Comparison of ENCODE assay signal across 15 cellular contexts in genomic region chr21:45836268-45836655, GRCh38.
DNase-seq lines count a peak whose midpoint lies in the region; ATAC-seq and TF ChIP-seq lines count a peak whose summit lies in the region.
"Had no signal": no experiment of that assay in that cellular context is flagged by ENCODE, and none has a peak within 500 bp of the region (broad histone marks: within the 10 kb centered on the region; RNA-seq: fewer than 3 reads in every experiment).

No MANE protein-coding gene starts in this region.

- no peak overlapping the region for H3K4me3 ChIP-seq in BLaER1 treated with 17β-estradiol and CSF1 and Interleukin-3, amounts not matched to agents 10 nM and 100 nM
- no peak overlapping the region for H3K4me3 ChIP-seq in PC-3 (ENCODE audit: low read length)
- no peak overlapping the region for H3K4me3 ChIP-seq in endodermal cell (ENCODE audit: low read length)
- H3K4me3 ChIP-seq: breast epithelium, PC-9, smooth muscle cell had no signal

- no peak for DNase-seq in PC-3
- DNase-seq in endodermal cell = peak; percentile 42
- DNase-seq in mesothelial cell of epicardium (ENCODE audit: low spot score in 2 of 2, unreplicated experiment in 2 of 2) = no peak
- no peak for DNase-seq in effector CD4-positive, alpha-beta T cell
- DNase-seq: left colon, NCI-H2029, PC-9 had no signal

- H3K4me3 Mint-ChIP-seq in endodermal cell (no peak overlapping the region), mesothelial cell of epicardium (no peak overlapping the region)
- H3K4me3 Mint-ChIP-seq: activated naive CD4-positive, alpha-beta T cell treated with anti-CD3 and anti-CD28 coated beads, Interleukin-2, amount 50 U/mL, for 24 hours; IgD-negative memory B cell had no signal

- H3K9me3 Mint-ChIP-seq in endodermal cell (peaks cover 18% of the 10 kb centered on the region), mesothelial cell of epicardium (peaks cover 12% of the 10 kb centered on the region)

- POLR2A ChIA-PET in PC-3 (lab: Charles Lee; ENCODE audit: unreplicated experiment) = no interaction called here

- H3K36me3 Mint-ChIP-seq in endodermal cell (ENCODE audit: low read depth) = peaks cover 2% of the 10 kb centered on the region
- H3K36me3 Mint-ChIP-seq in mesothelial cell of epicardium = peaks cover 2% of the 10 kb centered on the region
- H3K36me3 Mint-ChIP-seq: IgD-negative memory B cell had no signal

- H3K4me1 ChIP-seq in BLaER1 treated with 17β-estradiol and CSF1 and Interleukin-3, amounts not matched to agents 10 nM and 100 nM = peaks cover 12 to 69% (median 50%) of the 10 kb centered on the region in 10 experiments
- H3K4me1 ChIP-seq in PC-3 (ENCODE audit: insufficient read depth, low read length) = peaks cover 37% of the 10 kb centered on the region
- no peaks in the 10 kb centered on the region for H3K4me1 ChIP-seq in endodermal cell (ENCODE audit: control insufficient read depth, insufficient read depth, low read length)
- H3K4me1 ChIP-seq: breast epithelium had no signal

- WGBS in endodermal cell (ENCODE audit: insufficient coverage in 1 of 2, insufficient read length in 1 of 2), 2 experiments = 76 to 91% methylated on average over 10 to 13 of the region's 13 CpGs

- H3K79me2 ChIP-seq in PC-3 (ENCODE audit: low read length) = no peaks in the 10 kb centered on the region

- H3K9me3 ChIP-seq in BLaER1 treated with 17β-estradiol and CSF1 and Interleukin-3, amounts not matched to agents 10 nM and 100 nM (replicated peaks in 1 of 11) = peaks cover 35 to 50% (median 46%) of the 10 kb centered on the region in 11 experiments
- H3K9me3 ChIP-seq in PC-3 (ENCODE audit: low read length) = peaks cover 8% of the 10 kb centered on the region; the same call in 1 of the 2 replicates
- peaks cover 8% of the 10 kb centered on the region for H3K9me3 ChIP-seq in endodermal cell (ENCODE audit: control insufficient read depth, low read length)

- H3K4me1 Mint-ChIP-seq in endodermal cell (no peaks in the 10 kb centered on the region), mesothelial cell of epicardium (peaks cover 13% of the 10 kb centered on the region)
- H3K4me1 Mint-ChIP-seq: activated naive CD4-positive, alpha-beta T cell treated with anti-CD3 and anti-CD28 coated beads, Interleukin-2, amount 50 U/mL, for 24 hours; IgD-negative memory B cell had no signal

- H2AFZ ChIP-seq in PC-3 (ENCODE audit: low read length) = no peak overlapping the region
- H2AFZ ChIP-seq: PC-9 had no signal

- no peaks in the 10 kb centered on the region for H3K9me2 ChIP-seq in PC-3 (replicated peaks; ENCODE audit: low read length)

- H3K27me3 ChIP-seq in BLaER1 treated with 17β-estradiol and CSF1 and Interleukin-3, amounts not matched to agents 10 nM and 100 nM = no peaks in the 10 kb centered on the region
- H3K27me3 ChIP-seq in PC-3 (ENCODE audit: low read length) (no peaks in the 10 kb centered on the region), endodermal cell (ENCODE audit: control insufficient read depth, insufficient read depth, low read length, poor library complexity, severe bottlenecking) (no peaks in the 10 kb centered on the region)
- H3K27me3 ChIP-seq: breast epithelium had no signal

- H3K27ac ChIP-seq in BLaER1 treated with 17β-estradiol and CSF1 and Interleukin-3, amounts not matched to agents 10 nM and 100 nM = peak overlapping the region in 7 of 11 experiments; percentile 24 to 85 (median 57); a peak in 11 of 22 replicates
- H3K27ac ChIP-seq in PC-3 (ENCODE audit: low read length) = peak overlapping the region; percentile 21
- H3K27ac ChIP-seq in endodermal cell (ENCODE audit: low read depth, low read length) = peak overlapping the region; percentile 26
- H3K27ac ChIP-seq: breast epithelium, PC-9 had no signal

- H4K20me1 ChIP-seq in BLaER1 treated with 17β-estradiol and CSF1 and Interleukin-3, amounts not matched to agents 10 nM and 100 nM = peaks cover 0 to 44% (median 0%) of the 10 kb centered on the region in 11 experiments; a peak in 6 of 22 replicates
- no peaks in the 10 kb centered on the region for H4K20me1 ChIP-seq in PC-3 (ENCODE audit: low read length)

- no peak for ATAC-seq in PC-3
- no peak for ATAC-seq in HG03159 (IDR thresholded peaks at IDR 0.05; ENCODE audit: unreplicated experiment)
- no peak for ATAC-seq in GM18868 (IDR thresholded peaks at IDR 0.05; ENCODE audit: unreplicated experiment)
- ATAC-seq in HG03095 (IDR thresholded peaks at IDR 0.05; ENCODE audit: unreplicated experiment) = no peak
- ATAC-seq: left colon had no signal

- TF ChIP-seq CTCF in PC-3 (conservative IDR thresholded peaks at IDR 0.05; ENCODE audit: low read depth, low read length) (no peak), endodermal cell (conservative IDR thresholded peaks at IDR 0.05) (no peak), mesothelial cell of epicardium (IDR thresholded peaks at IDR 0.05; ENCODE audit: unreplicated experiment) (no peak)

- H3K36me3 ChIP-seq in BLaER1 treated with 17β-estradiol and CSF1 and Interleukin-3, amounts not matched to agents 10 nM and 100 nM = peaks cover 4 to 40% (median 24%) of the 10 kb centered on the region in 11 experiments; a peak in 17 of 22 replicates
- H3K36me3 ChIP-seq in PC-3 (ENCODE audit: low read depth, low read length) (peaks cover 4% of the 10 kb centered on the region; the same call in 1 of the 2 replicates), endodermal cell (ENCODE audit: control insufficient read depth, insufficient read depth, low read length) (no peaks in the 10 kb centered on the region)
- H3K36me3 ChIP-seq: breast epithelium had no signal

- peak overlapping the region; percentile 44 to 80 (median 66); a peak in 20 of 22 replicates for H3K4me2 ChIP-seq in BLaER1 treated with 17β-estradiol and CSF1 and Interleukin-3, amounts not matched to agents 10 nM and 100 nM
- H3K4me2 ChIP-seq in PC-3 (ENCODE audit: low read length) = no peak overlapping the region
- H3K4me2 ChIP-seq: PC-9, smooth muscle cell had no signal

- peak overlapping the region in 4 of 11 experiments; percentile 9 to 56 (median 40); a peak in 5 of 22 replicates for H3K9ac ChIP-seq in BLaER1 treated with 17β-estradiol and CSF1 and Interleukin-3, amounts not matched to agents 10 nM and 100 nM
- H3K9ac ChIP-seq in PC-3 (ENCODE audit: low read length) = no peak overlapping the region
- no peak overlapping the region for H3K9ac ChIP-seq in endodermal cell (ENCODE audit: extremely low read depth, low read length, poor library complexity, severe bottlenecking)

- CTCF ChIA-PET in PC-3 (lab: Charles Lee) = no interaction called here

- H3K27ac Mint-ChIP-seq in endodermal cell (no peak overlapping the region), mesothelial cell of epicardium (peak overlapping the region; percentile 48)
- H3K27ac Mint-ChIP-seq: activated naive CD4-positive, alpha-beta T cell treated with anti-CD3 and anti-CD28 coated beads, Interleukin-2, amount 50 U/mL, for 24 hours; IgD-negative memory B cell had no signal

- no peaks in the 10 kb centered on the region for H3F3A ChIP-seq in PC-3 (ENCODE audit: low read length, unreplicated experiment)

- no TSS peak for BruUV-seq in PC-3 (replicated peaks; lab: Mats Ljungman, UMichigan)

- intact Hi-C loops in PC-3 (cut with micrococcal nuclease) = no loop called here

- no peaks in the 10 kb centered on the region for H3K27me3 Mint-ChIP-seq in endodermal cell (ENCODE audit: insufficient read depth)
- no peaks in the 10 kb centered on the region for H3K27me3 Mint-ChIP-seq in mesothelial cell of epicardium (ENCODE audit: low read depth)
- H3K27me3 Mint-ChIP-seq: activated naive CD4-positive, alpha-beta T cell treated with anti-CD3 and anti-CD28 coated beads, Interleukin-2, amount 50 U/mL, for 24 hours had no signal
